In the genomic region with DNA sequence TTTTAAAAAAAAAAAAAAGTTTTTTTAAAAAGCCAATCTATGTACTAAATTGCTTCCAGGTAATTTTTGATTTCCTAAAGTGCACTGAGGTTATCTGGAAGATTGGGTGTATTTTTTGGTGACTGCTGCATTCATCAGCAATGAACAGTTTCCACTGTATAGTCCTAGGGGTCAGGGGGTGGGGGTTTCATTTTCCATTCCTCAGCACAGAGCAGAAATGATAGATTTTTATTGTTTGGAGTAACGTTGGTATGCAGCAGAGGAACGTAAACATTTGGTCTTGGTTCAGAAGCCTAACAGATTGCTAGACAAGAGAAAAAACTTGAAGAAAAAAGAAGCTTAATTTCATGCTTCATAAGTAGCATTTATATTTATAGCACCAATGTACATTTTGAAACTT, we compare ENCODE assay signal across 1 cellular context.
TF ChIP-seq lines count a peak whose summit lies in the region.

No MANE protein-coding gene starts in this region.

TF ChIP-seq in HEK293T, 16 proteins besides CTCF, POLR2A, EP300 and RAD21 (continued from another document):
- TF ChIP-seq, protein P1, sequence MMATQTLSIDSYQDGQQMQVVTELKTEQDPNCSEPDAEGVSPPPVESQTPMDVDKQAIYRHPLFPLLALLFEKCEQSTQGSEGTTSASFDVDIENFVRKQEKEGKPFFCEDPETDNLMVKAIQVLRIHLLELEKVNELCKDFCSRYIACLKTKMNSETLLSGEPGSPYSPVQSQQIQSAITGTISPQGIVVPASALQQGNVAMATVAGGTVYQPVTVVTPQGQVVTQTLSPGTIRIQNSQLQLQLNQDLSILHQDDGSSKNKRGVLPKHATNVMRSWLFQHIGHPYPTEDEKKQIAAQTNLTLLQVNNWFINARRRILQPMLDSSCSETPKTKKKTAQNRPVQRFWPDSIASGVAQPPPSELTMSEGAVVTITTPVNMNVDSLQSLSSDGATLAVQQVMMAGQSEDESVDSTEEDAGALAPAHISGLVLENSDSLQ (IDR thresholded peaks at IDR 0.05), result no peak
- no peak for TF ChIP-seq ARNT (IDR thresholded peaks at IDR 0.05)
- no peak for TF ChIP-seq CTBP1 (IDR thresholded peaks at IDR 0.05; ENCODE audit: borderline replicate concordance)
- TF ChIP-seq ZNF384 (IDR thresholded peaks at IDR 0.05), result no peak
- TF ChIP-seq HDGF (IDR thresholded peaks at IDR 0.05; ENCODE audit: borderline replicate concordance), result no peak
TF ChIP-seq in HEK293T: peak in this region for 0.
